8 cellular contexts compared by ENCODE assay signal in genomic region chr5:134184155-134185135, GRCh38. TPM values are rescaled to one million over a fixed set of nuclear protein-coding genes. Genes with fewer than 3 reads are reported as not detected.
A peak's percentile ranks its signal among the peaks of the same experiment; 100 is the strongest.
DNase-seq lines count a peak whose midpoint lies in the region; ATAC-seq, FAIRE-seq and TF ChIP-seq lines count a peak whose summit lies in the region.

No MANE protein-coding gene starts in this region.

- H2AFZ ChIP-seq in HepG2 (ENCODE audit: low read length), result no peak overlapping the region

- peak; percentile 88 for TF ChIP-seq RAD21 in HepG2 (CRISPR knock-in tag; IDR thresholded peaks at IDR 0.05)

- intact Hi-C loops in HepG2 (cut with micrococcal nuclease; ENCODE audit: unreplicated experiment), result loop anchor here (1.0 to 10.0 kb wide), 2 partner anchors 105 to 200 kb away; no protein-coding TSS in a partner anchor

- TF ChIP-seq CTCF in HEK293 (tag by site-specific recombination; IDR thresholded peaks at IDR 0.05) (peak; percentile 90), HepG2 (CRISPR knock-in tag; IDR thresholded peaks at IDR 0.05) (peak; percentile 97)

- in situ Hi-C loops in HepG2 (cut with HindIII; ENCODE audit: extremely low pct_ligation_motif_present, low pct_unique_long_range_greater_than_20kb), result loop anchor here (5.0 to 25.0 kb wide), 2 partner anchors 103 to 403 kb away; no protein-coding TSS in a partner anchor

- H3K27me3 ChIP-seq in HepG2 (ENCODE audit: control insufficient read depth in 1 of 2, insufficient read depth in 2 of 2, low read length in 2 of 2), result no peaks in the 10 kb centered on the region

- 60% methylated on average over 7 of the region's 11 CpGs for WGBS in HepG2 (ENCODE audit: low lambda C conversion rate)

- FAIRE-seq in HepG2 (lab: Jason Lieb, UNC), result peak; percentile 91

- no peak for TF ChIP-seq POLR2A in HepG2 (IDR thresholded peaks at IDR 0.05; ENCODE audit: insufficient read depth in 1 of 2, low read depth in 2 of 2, low read length in 2 of 2)

- H3K4me3 ChIP-seq in HEK293 (ENCODE audit: low read depth, low read length) (no peak overlapping the region), HepG2 (replicated peaks in 1 of 3; ENCODE audit: insufficient read depth in 1 of 3, low read depth in 2 of 3, low read length in 3 of 3) (no peak overlapping the region)

- no peaks in the 10 kb centered on the region for H4K20me1 ChIP-seq in HepG2 (ENCODE audit: insufficient read depth, low read length)

- TF ChIP-seq EP300 in HepG2 (IDR thresholded peaks at IDR 0.05; ENCODE audit: low read depth in 2 of 2, low read length in 2 of 2) (no peak), HepG2 (CRISPR knock-in tag; IDR thresholded peaks at IDR 0.05; ENCODE audit: borderline replicate concordance) (no peak)

- no peak overlapping the region for H3K9ac ChIP-seq in HepG2 (ENCODE audit: insufficient read depth, low read depth, low read length)

- DNase-seq in GDM1 (lab: John Stamatoyannopoulos, UW) (peak; percentile 43), NCI-H1694 treated with DMSO at 0.1 percent for 48 hours (lab: John Stamatoyannopoulos, UW) (peak; percentile 27), cerebellum (ENCODE audit: low spot score) (peak; percentile 77), HepG2 (ENCODE audit: low spot score) (peak; percentile 62), mesenteric fat pad (ENCODE audit: low spot score) (no peak)
- peak; percentile 66 for DNase-seq in activated CD4-positive, alpha-beta T cell treated with anti-CD3 and anti-CD28 coated beads for 1 hour
- DNase-seq in stimulated activated CD4-positive, alpha-beta T cell treated with anti-CD3 and anti-CD28 coated beads, TNF-alpha, amount 100 ng/mL, for 48 hours (ENCODE audit: low read depth in 3 of 3), result peak; percentile 59 to 68 (median 67)

- ATAC-seq in HepG2, result peak; percentile 87

- POLR2A ChIA-PET in HEK293 (lab: Yijun Ruan, JAX), result interaction anchor here (0.9 kb wide), 1 partner anchor 283 kb away, joined by 3 read pairs; no protein-coding TSS in a partner anchor
- POLR2A ChIA-PET in HepG2 (lab: Yijun Ruan, JAX), result interaction anchor here (1.0 kb wide), 1 partner anchor 41 kb away, joined by 3 read pairs; the partner anchor contains the start of gene PPP2CA

- H3K9me3 ChIP-seq in HEK293 (ENCODE audit: control insufficient read depth, insufficient read depth, low read depth, low read length), result no peaks in the 10 kb centered on the region
- no peaks in the 10 kb centered on the region for H3K9me3 ChIP-seq in HepG2 (ENCODE audit: low read length)

- CTCF ChIA-PET in HEK293 (lab: Yijun Ruan, JAX) (interaction anchor here (0.6 to 9.1 kb wide), 28 partner anchors 9 to 284 kb away, joined by 3 to 92 read pairs (median 4); no protein-coding TSS in a partner anchor), HepG2 (lab: Yijun Ruan, JAX; ENCODE audit: low intra/inter-chr PET ratio, low total read pairs) (interaction anchor here (3.6 kb wide), 1 partner anchor 105 kb away, joined by 48 read pairs; no protein-coding TSS in a partner anchor)

- H3K4me2 ChIP-seq in HepG2 (ENCODE audit: low read depth, low read length), result peak overlapping the region; percentile 52

- BruUV-seq in HepG2 (replicated peaks; lab: Mats Ljungman, UMichigan), result no TSS peak

- H3K4me1 ChIP-seq in HEK293 (ENCODE audit: control insufficient read depth, insufficient read depth, low read length), result no peaks in the 10 kb centered on the region
- H3K4me1 ChIP-seq in HepG2 (ENCODE audit: insufficient read depth, low read length), result peaks cover 30% of the 10 kb centered on the region

- H3K36me3 ChIP-seq in HEK293 (ENCODE audit: control insufficient read depth in 2 of 2, insufficient read depth in 1 of 2, low read length in 2 of 2) (no peaks in the 10 kb centered on the region), HepG2 (replicated peaks in 1 of 2; ENCODE audit: control insufficient read depth in 1 of 2, insufficient read depth in 2 of 2, low read length in 2 of 2) (no peaks in the 10 kb centered on the region)

- H3K27ac ChIP-seq in HEK293 (ENCODE audit: extremely low read depth, low read depth, low read length) (no peak overlapping the region), HepG2 (ENCODE audit: extremely low read length, insufficient read depth, low read length) (no peak overlapping the region)

- H3K79me2 ChIP-seq in HepG2 (ENCODE audit: insufficient read depth, low read length), result no peaks in the 10 kb centered on the region

TF ChIP-seq in HEK293, 187 proteins besides CTCF, POLR2A, EP300 and RAD21 (continues in another document):
- TF ChIP-seq ZNF248 (tag by site-specific recombination; IDR thresholded peaks at IDR 0.05), result no peak
- no peak for TF ChIP-seq ZNF354C (tag by site-specific recombination; IDR thresholded peaks at IDR 0.05; ENCODE audit: borderline replicate concordance, low read depth)
- no peak for TF ChIP-seq ZNF626 (tag by site-specific recombination; IDR thresholded peaks at IDR 0.05)
- no peak for TF ChIP-seq ZNF121 (tag by site-specific recombination; IDR thresholded peaks at IDR 0.05)
- TF ChIP-seq MZF1 (tag by site-specific recombination; IDR thresholded peaks at IDR 0.05; ENCODE audit: borderline replicate concordance), result no peak
- TF ChIP-seq ZNF654 (tag by site-specific recombination; IDR thresholded peaks at IDR 0.05; ENCODE audit: low read depth), result peak; percentile 85
- no peak for TF ChIP-seq ZNF624 (tag by site-specific recombination; IDR thresholded peaks at IDR 0.05)
- TF ChIP-seq ZNF223 (tag by site-specific recombination; IDR thresholded peaks at IDR 0.05), result no peak

TF ChIP-seq in HepG2, 621 proteins besides CTCF, POLR2A, EP300 and RAD21 (continues in another document):
- TF ChIP-seq, protein P1, sequence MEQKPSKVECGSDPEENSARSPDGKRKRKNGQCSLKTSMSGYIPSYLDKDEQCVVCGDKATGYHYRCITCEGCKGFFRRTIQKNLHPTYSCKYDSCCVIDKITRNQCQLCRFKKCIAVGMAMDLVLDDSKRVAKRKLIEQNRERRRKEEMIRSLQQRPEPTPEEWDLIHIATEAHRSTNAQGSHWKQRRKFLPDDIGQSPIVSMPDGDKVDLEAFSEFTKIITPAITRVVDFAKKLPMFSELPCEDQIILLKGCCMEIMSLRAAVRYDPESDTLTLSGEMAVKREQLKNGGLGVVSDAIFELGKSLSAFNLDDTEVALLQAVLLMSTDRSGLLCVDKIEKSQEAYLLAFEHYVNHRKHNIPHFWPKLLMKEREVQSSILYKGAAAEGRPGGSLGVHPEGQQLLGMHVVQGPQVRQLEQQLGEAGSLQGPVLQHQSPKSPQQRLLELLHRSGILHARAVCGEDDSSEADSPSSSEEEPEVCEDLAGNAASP (CRISPR knock-in tag; IDR thresholded peaks at IDR 0.05; ENCODE audit: borderline replicate concordance), result peak; percentile 25; the same call in 1 of the 2 replicates
- no peak for TF ChIP-seq XBP1 (CRISPR knock-in tag; IDR thresholded peaks at IDR 0.05)

RNA-seq across cellular contexts. Expression of gene SKP1, which starts 7.7 kb away (rescaled TPM):
- total RNA-seq in cerebellum (167 TPM), HepG2 (2016; rRNA removed; fragmentation: Illumina TruSeq; extraction: Trizol) (340 and 507 TPM in 2 replicates), mesenteric fat pad (288 TPM)
- 137 and 143 TPM in 2 replicates for total RNA-seq in HepG2 (2016; cell fraction: cytosol; rRNA removed; fragmentation: Illumina TruSeq; extraction: Trizol; ENCODE audit: low read depth)
- total RNA-seq in HepG2 (2016; cell fraction: insoluble cytoplasmic fraction; rRNA removed; fragmentation: Illumina TruSeq; extraction: Trizol), result 343 and 521 TPM in 2 replicates
- 93.7 and 100 TPM in 2 replicates for total RNA-seq in HepG2 (2016; cell fraction: membrane; rRNA removed; fragmentation: Illumina TruSeq; extraction: Trizol)
- 151 and 157 TPM in 2 replicates for total RNA-seq in HepG2 (2016; cell fraction: nucleus; rRNA removed; fragmentation: Illumina TruSeq; extraction: Trizol)
- 93.6 and 134 TPM in 2 replicates for polyA plus RNA-seq in HepG2 (2011; rRNA removed)
- 88.5 and 154 TPM in 2 replicates for polyA plus RNA-seq in HepG2 (2011; cell fraction: cytosol; rRNA removed)
- polyA plus RNA-seq in HepG2 (2011; cell fraction: nucleus; rRNA removed), result 34.1 and 52.2 TPM in 2 replicates
- 309 and 384 TPM in 2 replicates for polyA plus RNA-seq in HepG2 (2012)
- 114 and 131 TPM in 2 replicates for polyA plus RNA-seq in HepG2 (2016; cell fraction: cytosol; fragmentation: Illumina TruSeq; extraction: Trizol; ENCODE audit: low read depth)
- 701 and 780 TPM in 2 replicates for polyA plus RNA-seq in HepG2 (2016; cell fraction: insoluble cytoplasmic fraction; fragmentation: Illumina TruSeq; extraction: Trizol; ENCODE audit: low read depth)
- 95.3 and 99.7 TPM in 2 replicates for polyA plus RNA-seq in HepG2 (2016; cell fraction: membrane; fragmentation: Illumina TruSeq; extraction: Trizol; ENCODE audit: low read depth)
- 220 and 238 TPM in 2 replicates for polyA plus RNA-seq in HepG2 (2016; cell fraction: nucleus; fragmentation: Illumina TruSeq; extraction: Trizol; ENCODE audit: insufficient read depth, low read depth)
- 30.3 and 67.0 TPM in 2 replicates for polyA minus RNA-seq in HepG2 (2011; rRNA and poly(A)+ RNA removed; ENCODE audit: low replicate concordance)
- polyA minus RNA-seq in HepG2 (2011; cell fraction: cytosol; rRNA and poly(A)+ RNA removed), result 87.3 and 99.7 TPM in 2 replicates
- 122 and 128 TPM in 2 replicates for polyA minus RNA-seq in HepG2 (2011; cell fraction: nucleus; rRNA and poly(A)+ RNA removed)

RNA-seq across cellular contexts. Expression of gene PPP2CA, which starts 41.4 kb away (rescaled TPM):
- 98.4 TPM for total RNA-seq in cerebellum
- 171 and 233 TPM in 2 replicates for total RNA-seq in HepG2 (2016; rRNA removed; fragmentation: Illumina TruSeq; extraction: Trizol)
- total RNA-seq in HepG2 (2016; cell fraction: cytosol; rRNA removed; fragmentation: Illumina TruSeq; extraction: Trizol; ENCODE audit: low read depth), result 21.6 and 28.6 TPM in 2 replicates
- total RNA-seq in HepG2 (2016; cell fraction: insoluble cytoplasmic fraction; rRNA removed; fragmentation: Illumina TruSeq; extraction: Trizol), result 162 and 226 TPM in 2 replicates
- total RNA-seq in HepG2 (2016; cell fraction: membrane; rRNA removed; fragmentation: Illumina TruSeq; extraction: Trizol), result 47.0 and 51.3 TPM in 2 replicates
- 47.7 and 59.2 TPM in 2 replicates for total RNA-seq in HepG2 (2016; cell fraction: nucleus; rRNA removed; fragmentation: Illumina TruSeq; extraction: Trizol)
- 58.8 and 82.4 TPM in 2 replicates for polyA plus RNA-seq in HepG2 (2011; rRNA removed)
- 55.3 and 74.3 TPM in 2 replicates for polyA plus RNA-seq in HepG2 (2011; cell fraction: cytosol; rRNA removed)
- polyA plus RNA-seq in HepG2 (2011; cell fraction: nucleus; rRNA removed), result 25.5 and 29.5 TPM in 2 replicates
- polyA plus RNA-seq in HepG2 (2012), result 83.8 and 93.7 TPM in 2 replicates
- 12.3 and 12.6 TPM in 2 replicates for polyA plus RNA-seq in HepG2 (2016; cell fraction: cytosol; fragmentation: Illumina TruSeq; extraction: Trizol; ENCODE audit: low read depth)
- polyA plus RNA-seq in HepG2 (2016; cell fraction: insoluble cytoplasmic fraction; fragmentation: Illumina TruSeq; extraction: Trizol; ENCODE audit: low read depth), result 264 and 283 TPM in 2 replicates
- 21.0 and 27.2 TPM in 2 replicates for polyA plus RNA-seq in HepG2 (2016; cell fraction: membrane; fragmentation: Illumina TruSeq; extraction: Trizol; ENCODE audit: low read depth)
- polyA plus RNA-seq in HepG2 (2016; cell fraction: nucleus; fragmentation: Illumina TruSeq; extraction: Trizol; ENCODE audit: insufficient read depth, low read depth), result 87.6 and 93.0 TPM in 2 replicates
- polyA minus RNA-seq in HepG2 (2011; rRNA and poly(A)+ RNA removed; ENCODE audit: low replicate concordance), result 21.1 and 47.5 TPM in 2 replicates
- 77.8 and 82.7 TPM in 2 replicates for polyA minus RNA-seq in HepG2 (2011; cell fraction: cytosol; rRNA and poly(A)+ RNA removed)
- 39.3 and 42.2 TPM in 2 replicates for polyA minus RNA-seq in HepG2 (2011; cell fraction: nucleus; rRNA and poly(A)+ RNA removed)
- total RNA-seq in mesenteric fat pad, result 123 TPM
